ENCODE assay signal across 20 cellular contexts in genomic region chr20:21020656-21021004, GRCh38.
A peak's percentile ranks its signal among the peaks of the same experiment; 100 is the strongest.
DNase-seq lines count a peak whose midpoint lies in the region; ATAC-seq, FAIRE-seq and TF ChIP-seq lines count a peak whose summit lies in the region.
"Had no signal": no experiment of that assay in that cellular context is flagged by ENCODE, and none has a peak within 500 bp of the region (broad histone marks: within the 10 kb centered on the region; RNA-seq: fewer than 3 reads in every experiment).

No MANE protein-coding gene starts in this region.

- peak; percentile 57 for DNase-seq in HepG2 (ENCODE audit: low spot score)
- no peak for DNase-seq in right lobe of liver
- no peak for DNase-seq in neuronal stem cell (ENCODE audit: low spot score)
- DNase-seq in aorta, result no peak
- DNase-seq in Karpas-422, result no peak
- no peak for DNase-seq in COR-L47 (lab: John Stamatoyannopoulos, UW)
- DNase-seq in HuH-7.5 (ENCODE audit: low spot score), result no peak
- DNase-seq: HCEC 1CT, MV-4-11, NCI-H1417, NCI-H187 treated with DMSO at 0.1 percent for 48 hours, NCI-H446, SHP77 treated with DMSO at 0.1 percent for 48 hours had no signal

- H3K9me3 ChIP-seq in HepG2 (ENCODE audit: low read length), result no peaks in the 10 kb centered on the region
- H3K9me3 ChIP-seq in right lobe of liver, result no peaks in the 10 kb centered on the region
- peaks cover 0 to 2% of the 10 kb centered on the region in 2 donors for H3K9me3 ChIP-seq in neuronal stem cell (replicated peaks in 1 of 2; ENCODE audit: control insufficient read depth in 2 of 2, insufficient read depth in 1 of 2, low read depth in 1 of 2, low read length in 2 of 2)
- H3K9me3 ChIP-seq in aorta (ENCODE audit: control insufficient read depth, low read length), result peaks cover 3% of the 10 kb centered on the region
- H3K9me3 ChIP-seq in Karpas-422 (ENCODE audit: low read length), result no peaks in the 10 kb centered on the region
- H3K9me3 ChIP-seq: A549 had no signal

- TF ChIP-seq EP300 in HepG2 (IDR thresholded peaks at IDR 0.05; ENCODE audit: low read depth in 2 of 2, low read length in 2 of 2), result peak in 1 of 2 experiments; percentile 56; a peak in 1 of 4 replicates
- no peak for TF ChIP-seq EP300 in HepG2 (CRISPR knock-in tag; IDR thresholded peaks at IDR 0.05; ENCODE audit: borderline replicate concordance)

- no peak overlapping the region for H4K91ac ChIP-seq in neuronal stem cell (ENCODE audit: low read depth, low read length, poor library complexity)

- no peak for TF ChIP-seq CTCF in HepG2 (CRISPR knock-in tag; IDR thresholded peaks at IDR 0.05)
- TF ChIP-seq CTCF in right lobe of liver (IDR thresholded peaks at IDR 0.05), result no peak
- no peak for TF ChIP-seq CTCF in brain (conservative IDR thresholded peaks at IDR 0.05)

- no peak overlapping the region for H2BK120ac ChIP-seq in neuronal stem cell (ENCODE audit: low read depth, low read length)

- no peaks in the 10 kb centered on the region for H3K36me3 ChIP-seq in HepG2 (replicated peaks in 1 of 2; ENCODE audit: control insufficient read depth in 1 of 2, insufficient read depth in 2 of 2, low read length in 2 of 2)
- no peaks in the 10 kb centered on the region for H3K36me3 ChIP-seq in right lobe of liver
- H3K36me3 ChIP-seq in neuronal stem cell (replicated peaks in 1 of 2; ENCODE audit: control insufficient read depth in 2 of 2, insufficient read depth in 2 of 2, low read length in 2 of 2), result no peaks in the 10 kb centered on the region
- H3K36me3 ChIP-seq in aorta (ENCODE audit: control insufficient read depth in 1 of 2, insufficient read depth in 2 of 2, low read length in 1 of 2), result no peaks in the 10 kb centered on the region
- H3K36me3 ChIP-seq in Karpas-422 (ENCODE audit: insufficient read depth, low read length), result no peaks in the 10 kb centered on the region

- peak overlapping the region; percentile 27 for H2BK5ac ChIP-seq in neuronal stem cell (ENCODE audit: low read length)

- peaks cover 57% of the 10 kb centered on the region for H3K27me3 Mint-ChIP-seq in brain

- H3K79me1 ChIP-seq in neuronal stem cell (ENCODE audit: low read depth, low read length), result no peaks in the 10 kb centered on the region

- H3K4me2 ChIP-seq in HepG2 (ENCODE audit: low read depth, low read length), result peak overlapping the region; percentile 58
- H3K4me2 ChIP-seq in neuronal stem cell (ENCODE audit: insufficient read depth, low read length, poor library complexity, severe bottlenecking), result no peak overlapping the region
- no peak overlapping the region for H3K4me2 ChIP-seq in Karpas-422 (ENCODE audit: low read depth, low read length, poor library complexity, severe bottlenecking)
- H3K4me2 ChIP-seq: A549 had no signal

- WGBS in HepG2 (ENCODE audit: low lambda C conversion rate), result 19% methylated on average over 8 of the region's 8 CpGs
- WGBS in right lobe of liver (ENCODE audit: insufficient coverage, low coverage, low lambda C conversion rate, missing lambda C conversion rate), result 16% methylated on average over 8 of the region's 8 CpGs
- no CpG with 5 or more reads among the region's 8 CpGs for WGBS in neuronal stem cell (ENCODE audit: extremely low coverage in 2 of 2, insufficient read length in 2 of 2, insufficient replicate concordance in 1 of 2), 2 donors
- WGBS in aorta, 2 donors, result 5 to 6% methylated on average over 8 of the region's 8 CpGs

- no peak overlapping the region for H3K4ac ChIP-seq in neuronal stem cell (ENCODE audit: low read length)

- H3K18ac ChIP-seq in neuronal stem cell (ENCODE audit: low read length), result no peak overlapping the region

- no peak overlapping the region for H2AK5ac ChIP-seq in neuronal stem cell (ENCODE audit: low read depth, low read length)

- H2BK15ac ChIP-seq in neuronal stem cell (ENCODE audit: low read length), result no peak overlapping the region

- H3K36me3 Mint-ChIP-seq in brain, result no peaks in the 10 kb centered on the region

- no peaks in the 10 kb centered on the region for H3K9me2 ChIP-seq in Karpas-422 (replicated peaks; ENCODE audit: insufficient read depth, low read length)

- H3K79me2 ChIP-seq in HepG2 (ENCODE audit: insufficient read depth, low read length) (no peaks in the 10 kb centered on the region), Karpas-422 (ENCODE audit: low read length) (no peaks in the 10 kb centered on the region)

- peak overlapping the region in 3 of 5 experiments; percentile 62 to 90 (median 87) for H3K27ac Mint-ChIP-seq in brain

- H2BK12ac ChIP-seq in neuronal stem cell (ENCODE audit: low read length), result no peak overlapping the region

- H4K8ac ChIP-seq in neuronal stem cell (ENCODE audit: low read depth, low read length), result no peak overlapping the region

- no TSS peak for BruUV-seq in HepG2 (replicated peaks; lab: Mats Ljungman, UMichigan)

- H3K23ac ChIP-seq in neuronal stem cell (ENCODE audit: low read depth, low read length, poor library complexity), result no peak overlapping the region

- FAIRE-seq in HepG2 (lab: Jason Lieb, UNC), result peak; percentile 12
- FAIRE-seq: A549, HTR-8/SVneo, K562, RCC 7860 had no signal

- H3K4me3 Mint-ChIP-seq in brain, result peak overlapping the region; percentile 62 to 86 (median 74)

- in situ Hi-C loops in HepG2 (cut with HindIII; ENCODE audit: extremely low pct_ligation_motif_present, low pct_unique_long_range_greater_than_20kb), result loop anchor here (10.0 kb wide), 1 partner anchor 156 kb away; no protein-coding TSS in a partner anchor

- peaks cover under 1 to 13% (median 4%) of the 10 kb centered on the region in 5 experiments for H3K9me3 Mint-ChIP-seq in brain

- no peak for TF ChIP-seq POLR2A in HepG2 (IDR thresholded peaks at IDR 0.05; ENCODE audit: insufficient read depth in 1 of 2, low read depth in 2 of 2, low read length in 2 of 2)
- TF ChIP-seq POLR2A in right lobe of liver (IDR thresholded peaks at IDR 0.05), result no peak

- H4K20me1 ChIP-seq in HepG2 (ENCODE audit: insufficient read depth, low read length), result no peaks in the 10 kb centered on the region
- no peaks in the 10 kb centered on the region for H4K20me1 ChIP-seq in Karpas-422 (ENCODE audit: insufficient read depth, low read depth, low read length)

- H3K27me3 ChIP-seq in HepG2 (ENCODE audit: control insufficient read depth in 1 of 2, insufficient read depth in 2 of 2, low read length in 2 of 2) (no peaks in the 10 kb centered on the region), right lobe of liver (no peaks in the 10 kb centered on the region), neuronal stem cell (ENCODE audit: control insufficient read depth in 3 of 3, insufficient read depth in 3 of 3, low read depth in 1 of 3, low read length in 3 of 3) (peaks cover 0 to 9% (median 0%) of the 10 kb centered on the region in 3 experiments), aorta (ENCODE audit: control insufficient read depth in 1 of 2, insufficient read depth in 2 of 2, low read length in 1 of 2) (no peaks in the 10 kb centered on the region), Karpas-422 (ENCODE audit: low read length) (no peaks in the 10 kb centered on the region)

- POLR2A ChIA-PET in HepG2 (lab: Yijun Ruan, JAX), result no interaction called here

- H2AFZ ChIP-seq in HepG2 (ENCODE audit: low read length) (no peak overlapping the region), neuronal stem cell (ENCODE audit: low read length) (no peak overlapping the region), Karpas-422 (ENCODE audit: low read length) (no peak overlapping the region)

- H3K4me3 ChIP-seq in HepG2 (replicated peaks in 1 of 3; ENCODE audit: insufficient read depth in 1 of 3, low read depth in 2 of 3, low read length in 3 of 3) (peak overlapping the region; percentile 13 to 51 (median 31); a peak in 3 of 6 replicates), right lobe of liver (no peak overlapping the region), neuronal stem cell (ENCODE audit: low read length in 2 of 2) (no peak overlapping the region), aorta (ENCODE audit: low read length in 2 of 2) (no peak overlapping the region), Karpas-422 (ENCODE audit: low read length) (no peak overlapping the region)
- H3K4me3 ChIP-seq: A549, K562 had no signal

- intact Hi-C loops in HepG2 (cut with micrococcal nuclease; ENCODE audit: unreplicated experiment), result no loop called here
- intact Hi-C loops in right lobe of liver (cut with DNase I), result no loop called here
- intact Hi-C loops in aorta (cut with DNase I), result no loop called here

- H3K14ac ChIP-seq in neuronal stem cell (ENCODE audit: low read length), result no peak overlapping the region

- TF ChIP-seq RAD21 in HepG2 (CRISPR knock-in tag; IDR thresholded peaks at IDR 0.05), result no peak

- H3K27ac ChIP-seq in HepG2 (ENCODE audit: extremely low read length, insufficient read depth, low read length) (peak overlapping the region; percentile 50), right lobe of liver (no peak overlapping the region), neuronal stem cell (replicated peaks; ENCODE audit: low read length) (peak overlapping the region; percentile 70), aorta (ENCODE audit: low read depth in 1 of 2, low read length in 2 of 2) (no peak overlapping the region), Karpas-422 (ENCODE audit: low read length) (no peak overlapping the region)
- H3K27ac ChIP-seq: A549, C4-2B, HL-60 had no signal

- CTCF ChIA-PET in HepG2 (lab: Yijun Ruan, JAX; ENCODE audit: low intra/inter-chr PET ratio, low total read pairs), result no interaction called here

- peaks cover 52% of the 10 kb centered on the region for H3K4me1 Mint-ChIP-seq in brain

- H3K4me1 ChIP-seq in HepG2 (ENCODE audit: insufficient read depth, low read length), result peaks cover 68% of the 10 kb centered on the region
- no peaks in the 10 kb centered on the region for H3K4me1 ChIP-seq in right lobe of liver
- H3K4me1 ChIP-seq in neuronal stem cell (ENCODE audit: control insufficient read depth in 2 of 2, insufficient read depth in 1 of 2, low read depth in 1 of 2, low read length in 2 of 2), result peaks cover 14 to 16% of the 10 kb centered on the region in 2 donors
- H3K4me1 ChIP-seq in aorta (ENCODE audit: control insufficient read depth in 1 of 2, insufficient read depth in 2 of 2, low read length in 2 of 2), result no peaks in the 10 kb centered on the region
- H3K4me1 ChIP-seq in Karpas-422 (ENCODE audit: low read length), result no peaks in the 10 kb centered on the region
- H3K4me1 ChIP-seq: A549 had no signal

- H3K9ac ChIP-seq in HepG2 (ENCODE audit: insufficient read depth, low read depth, low read length) (peak overlapping the region; percentile 47; the same call in 1 of the 2 replicates), neuronal stem cell (ENCODE audit: low read depth, low read length, poor library complexity) (no peak overlapping the region), Karpas-422 (ENCODE audit: low read length) (no peak overlapping the region)

- ATAC-seq in HepG2 (peak; percentile 5; the same call in 2 of the 3 replicates), right lobe of liver (no peak), aorta (ENCODE audit: low FRiP score) (peak; percentile 16)
- ATAC-seq: A549, K562 had no signal

TF ChIP-seq in HepG2, 621 proteins besides CTCF, POLR2A, EP300 and RAD21 (continues in another document):
- no peak for TF ChIP-seq ZNF225 (CRISPR knock-in tag; IDR thresholded peaks at IDR 0.05)
- no peak for TF ChIP-seq RELA (CRISPR knock-in tag; IDR thresholded peaks at IDR 0.05)
- no peak for TF ChIP-seq ZFP62 (CRISPR knock-in tag; IDR thresholded peaks at IDR 0.05)

Comparison
In these comparisons a context has a peak if more than half of its experiments do, and no peak if none do; other contexts are left out.
1. ATAC-seq: peak in HepG2 (single experiment) and aorta (single experiment); none in right lobe of liver (0 of 4).
2. H3K27ac ChIP-seq: peak in HepG2 (single experiment) and neuronal stem cell (single experiment); none in right lobe of liver (0 of 3), aorta (0 of 2) and Karpas-422 (single experiment).
3. H3K4me3 ChIP-seq: peak in HepG2 (3 of 3); none in right lobe of liver (0 of 3), neuronal stem cell (0 of 2), aorta (0 of 2) and Karpas-422 (single experiment).